Comparison of ENCODE assay signal across 21 cellular contexts in genomic region chr9:61666310-61666709, GRCh38.
"Had no signal": no experiment of that assay in that cellular context is flagged by ENCODE, and none has a peak within 500 bp of the region (broad histone marks: within the 10 kb centered on the region; RNA-seq: fewer than 3 reads in every experiment).

No MANE protein-coding gene starts in this region.

- H3K4me1 ChIP-seq: gastrocnemius medialis, pancreas, right atrium auricular region, thyroid gland had no signal

- DNase-seq: activated B cell treated with CpG ODN at 0.5 μM for 24 hours; activated effector memory CD4-positive, alpha-beta T cell treated with anti-CD3 and anti-CD28 coated beads, Interleukin-2, amount 50 U/mL, for 16 hours; activated naive CD4-positive, alpha-beta T cell treated with anti-CD3 and anti-CD28 coated beads for 36 hours; activated naive CD8-positive, alpha-beta T cell treated with anti-CD3 and anti-CD28 coated beads, Interleukin-2, amount 10 ng/mL, durations not matched to agents 7 days and 5 days; amniotic stem cell; central memory CD4-positive, alpha-beta T cell; effector CD8-positive, alpha-beta T cell; gastrocnemius medialis; glutamatergic neuron; left cardiac atrium; midbrain; naive thymus-derived CD4-positive, alpha-beta T cell; stimulated activated CD4-positive, alpha-beta T cell treated with anti-CD3 and anti-CD28 coated beads, Interleukin-4, amount 100 ng/mL, for 1 hour; substantia nigra; T-helper 1 cell; thyroid gland had no signal

- H3K9me3 ChIP-seq: gastrocnemius medialis, pancreas, right atrium auricular region, thyroid gland had no signal

- H3K4me3 ChIP-seq: gastrocnemius medialis, hepatocyte, pancreas, right atrium auricular region, thyroid gland had no signal

- H3K27ac ChIP-seq: epithelial cell of prostate, gastrocnemius medialis, hepatocyte, pancreas, right atrium auricular region, thyroid gland had no signal

- H3K27me3 ChIP-seq: gastrocnemius medialis, hepatocyte, pancreas, right atrium auricular region, thyroid gland had no signal

- ATAC-seq: gastrocnemius medialis; left cardiac atrium; naive thymus-derived CD4-positive, alpha-beta T cell; pancreas; stimulated activated effector memory CD8-positive, alpha-beta T cell treated with anti-CD3 and anti-CD28 coated beads, Interleukin-12 subunit alpha, Interleukin-12 subunit beta, amount 100 ng/mL, for 72 hours had no signal

- H3K36me3 ChIP-seq: gastrocnemius medialis, pancreas, right atrium auricular region, thyroid gland had no signal
